ENCODE assay signal across 9 cellular contexts in genomic region chr14:73744874-73745529, GRCh38. TPM values are rescaled to one million over a fixed set of nuclear protein-coding genes. Genes with fewer than 3 reads are reported as not detected.
DNase-seq lines count a peak whose midpoint lies in the region; ATAC-seq and TF ChIP-seq lines count a peak whose summit lies in the region.
"Had no signal": no experiment of that assay in that cellular context is flagged by ENCODE, and none has a peak within 500 bp of the region (broad histone marks: within the 10 kb centered on the region; RNA-seq: fewer than 3 reads in every experiment).

No MANE protein-coding gene starts in this region.

- CTCF ChIA-PET in CD8-positive, alpha-beta T cell (lab: Charles Lee), result interaction anchor here (0.7 to 12.1 kb wide), 6 partner anchors 10 to 726 kb away, joined by 3 to 146 read pairs (median 10); a partner anchor contains a TSS
- CTCF ChIA-PET in Panc1 (lab: Charles Lee), result interaction anchor here (0.6 to 1.0 kb wide), 2 partner anchors 13 to 132 kb away, joined by 3 read pairs; no protein-coding TSS in a partner anchor

- peak overlapping the region; percentile 80 for H3K4me3 Mint-ChIP-seq in CD8-positive, alpha-beta T cell
- no peak overlapping the region for H3K4me3 Mint-ChIP-seq in endothelial cell (ENCODE audit: unreplicated experiment)

- H3K27ac Mint-ChIP-seq in CD8-positive, alpha-beta T cell, result peak overlapping the region; percentile 94
- H3K27ac Mint-ChIP-seq in endothelial cell (ENCODE audit: unreplicated experiment), result peak overlapping the region; percentile 88

- H3K27ac ChIP-seq in CD8-positive, alpha-beta T cell (ENCODE audit: low read depth, low read length), result peak overlapping the region; percentile 5
- H3K27ac ChIP-seq in Panc1 (ENCODE audit: low read length), result peak overlapping the region; percentile 82
- H3K27ac ChIP-seq in ovary, result peak overlapping the region; percentile 21 to 82

- in situ Hi-C loops in Panc1 (cut with HindIII; ENCODE audit: low pct_unique_long_range_greater_than_20kb, low sequenced_read_pairs), result no loop called here

- H3K27me3 ChIP-seq in CD8-positive, alpha-beta T cell (ENCODE audit: insufficient read depth, low read length), result no peaks in the 10 kb centered on the region
- H3K27me3 ChIP-seq in Panc1 (ENCODE audit: control insufficient read depth, insufficient read depth, low read length) (no peaks in the 10 kb centered on the region), ovary (no peaks in the 10 kb centered on the region)

- no peak for TF ChIP-seq EP300 in ovary (IDR thresholded peaks at IDR 0.05)

- no peaks in the 10 kb centered on the region for H3K9me3 Mint-ChIP-seq in CD8-positive, alpha-beta T cell
- H3K9me3 Mint-ChIP-seq in endothelial cell (ENCODE audit: unreplicated experiment), result no peaks in the 10 kb centered on the region

- no peak for TF ChIP-seq CTCF in CD8-positive, alpha-beta T cell (IDR thresholded peaks at IDR 0.05)
- TF ChIP-seq CTCF in Panc1 (IDR thresholded peaks at IDR 0.05) (no peak), endothelial cell (IDR thresholded peaks at IDR 0.05; ENCODE audit: unreplicated experiment) (no peak), ovary (IDR thresholded peaks at IDR 0.05) (no peak)

- H3K9me3 ChIP-seq in CD8-positive, alpha-beta T cell (ENCODE audit: low read length), result no peaks in the 10 kb centered on the region
- H3K9me3 ChIP-seq in Panc1 (ENCODE audit: control insufficient read depth, insufficient read depth, low read depth, low read length) (no peaks in the 10 kb centered on the region), ovary (no peaks in the 10 kb centered on the region)

- H3K4me3 ChIP-seq in CD8-positive, alpha-beta T cell (ENCODE audit: low read depth, low read length), result no peak overlapping the region
- H3K4me3 ChIP-seq in Panc1 (ENCODE audit: low read depth in 2 of 2, low read length in 2 of 2) (no peak overlapping the region), ovary (no peak overlapping the region)

- peaks cover 5% of the 10 kb centered on the region for H3K36me3 Mint-ChIP-seq in CD8-positive, alpha-beta T cell
- no peaks in the 10 kb centered on the region for H3K36me3 Mint-ChIP-seq in endothelial cell (ENCODE audit: low read depth, unreplicated experiment)

- no peaks in the 10 kb centered on the region for H3K36me3 ChIP-seq in CD8-positive, alpha-beta T cell (ENCODE audit: insufficient read depth, low read length)
- H3K36me3 ChIP-seq in Panc1 (ENCODE audit: control insufficient read depth, insufficient read depth, low read length) (no peaks in the 10 kb centered on the region), ovary (no peaks in the 10 kb centered on the region)

- H3K27me3 Mint-ChIP-seq in CD8-positive, alpha-beta T cell (ENCODE audit: low read depth), result no peaks in the 10 kb centered on the region
- peaks cover 16% of the 10 kb centered on the region for H3K27me3 Mint-ChIP-seq in endothelial cell (ENCODE audit: unreplicated experiment)

- H3K4me1 Mint-ChIP-seq in CD8-positive, alpha-beta T cell (ENCODE audit: low read depth), result peaks cover 98% of the 10 kb centered on the region
- peaks cover 83% of the 10 kb centered on the region for H3K4me1 Mint-ChIP-seq in endothelial cell (ENCODE audit: unreplicated experiment)

- peak in 2 of 7 experiments; percentile 38 to 44 for DNase-seq in CD8-positive, alpha-beta T cell
- DNase-seq in Panc1 (ENCODE audit: low read depth, low spot score) (no peak), endothelial cell (ENCODE audit: low spot score) (no peak), ovary (peak in 1 of 5 donors; percentile 37), retina (no peak), cortex of kidney (lab: John Stamatoyannopoulos, UW) (no peak), NCI-H774 (lab: John Stamatoyannopoulos, UW) (no peak)
- DNase-seq: NCI-H2107 had no signal

- POLR2A ChIA-PET in CD8-positive, alpha-beta T cell (lab: Charles Lee), result interaction anchor here (1.4 to 7.9 kb wide), 4 partner anchors 9 to 42 kb away, joined by 5 to 102 read pairs (median 16); a partner anchor contains a TSS
- POLR2A ChIA-PET in Panc1 (lab: Charles Lee), result interaction anchor here (2.0 kb wide), 1 partner anchor 10 kb away, joined by 5 read pairs; no protein-coding TSS in a partner anchor

- TF ChIP-seq POLR2A in ovary (IDR thresholded peaks at IDR 0.05), result no peak

- no peak for ATAC-seq in CD8-positive, alpha-beta T cell
- no peak for ATAC-seq in Panc1
- no peak for ATAC-seq in HG03025 (IDR thresholded peaks at IDR 0.05; ENCODE audit: low FRiP score, unreplicated experiment)

- H3K4me1 ChIP-seq in CD8-positive, alpha-beta T cell (ENCODE audit: insufficient read depth, low read length), result peaks cover 98% of the 10 kb centered on the region
- H3K4me1 ChIP-seq in Panc1 (ENCODE audit: control insufficient read depth, insufficient read depth, low read length) (peaks cover 95% of the 10 kb centered on the region), ovary (ENCODE audit: insufficient read depth) (peaks cover 69% of the 10 kb centered on the region)

- intact Hi-C loops in CD8-positive, alpha-beta T cell (cut with DNase I, micrococcal nuclease), result loop anchor here in 1 of 2 experiments (5.0 kb wide), 1 partner anchor 207 kb away; the partner anchor contains the start of genes COQ6 and FAM161B
- intact Hi-C loops in Panc1 (cut with micrococcal nuclease; ENCODE audit: unreplicated experiment) (no loop called here), ovary (cut with DNase I) (loop anchor here in 2 of 4 donors (5.0 to 10.0 kb wide), 2 partner anchors 80 to 82 kb away; no protein-coding TSS in a partner anchor)

- no TSS peak for BruUV-seq in Panc1 (replicated peaks; lab: Mats Ljungman, UMichigan)

- 66 to 78% (median 76%) methylated on average over 6 of the region's 6 CpGs for WGBS in ovary, 3 donors

RNA-seq across cellular contexts. Expression of gene PNMA1, which starts 30.8 kb away (rescaled TPM):
- total RNA-seq in CD8-positive, alpha-beta T cell, result 10 to 100 TPM; 39.4 to 39.8 TPM
- 49.7 TPM for total RNA-seq in Panc1 (2021; ENCODE audit: unreplicated experiment)
- polyA plus RNA-seq in Panc1 (2012; ENCODE audit: insufficient read length), result 45.4 TPM
- total RNA-seq in endothelial cell (ENCODE audit: unreplicated experiment), result 32.7 TPM
- 100 to 1,000 TPM in 1 of 7 donors, 10 to 100 TPM in 6; 22.3 to 114 (median 87.3) TPM for total RNA-seq in ovary
- 10 to 100 TPM; 43.7 to 84.2 TPM for polyA plus RNA-seq in ovary

Comparison
In these comparisons a context has a peak if more than half of its experiments do, and no peak if none do; other contexts are left out.
1. H3K27ac ChIP-seq: peak in every context shown above with its lines; median percentile 82 in Panc1; 52 in ovary; 5 in CD8-positive, alpha-beta T cell.